In genomic region chr2:224058048-224058775, GRCh38 we compare ENCODE assay signal across 1 cellular context.
TF ChIP-seq lines count a peak whose summit lies in the region.

No MANE protein-coding gene starts in this region.

TF ChIP-seq in WTC11, 78 proteins besides CTCF, POLR2A, EP300 and RAD21 (continued from another document):
- TF ChIP-seq, protein P1, sequence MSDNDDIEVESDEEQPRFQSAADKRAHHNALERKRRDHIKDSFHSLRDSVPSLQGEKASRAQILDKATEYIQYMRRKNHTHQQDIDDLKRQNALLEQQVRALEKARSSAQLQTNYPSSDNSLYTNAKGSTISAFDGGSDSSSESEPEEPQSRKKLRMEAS (CRISPR knock-in tag; IDR thresholded peaks at IDR 0.05), result no peak
- TF ChIP-seq, protein P2, sequence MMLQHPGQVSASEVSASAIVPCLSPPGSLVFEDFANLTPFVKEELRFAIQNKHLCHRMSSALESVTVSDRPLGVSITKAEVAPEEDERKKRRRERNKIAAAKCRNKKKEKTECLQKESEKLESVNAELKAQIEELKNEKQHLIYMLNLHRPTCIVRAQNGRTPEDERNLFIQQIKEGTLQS (CRISPR knock-in tag; conservative IDR thresholded peaks at IDR 0.05), result no peak
